ENCODE assay signal across 2 cellular contexts in genomic region chr14:100018054-100018453, GRCh38.
A peak's percentile ranks its signal among the peaks of the same experiment; 100 is the strongest.
TF ChIP-seq lines count a peak whose summit lies in the region.

No MANE protein-coding gene starts in this region.

TF ChIP-seq in HEK293, 187 proteins besides CTCF, POLR2A, EP300 and RAD21:
- TF ChIP-seq ZNF214 (tag by site-specific recombination; IDR thresholded peaks at IDR 0.05; ENCODE audit: borderline replicate concordance) (no peak), ZIC2 (tag by site-specific recombination; IDR thresholded peaks at IDR 0.05) (peak; percentile 26; the same call in 1 of the 2 replicates)

TF ChIP-seq in K562, 482 proteins besides CTCF, POLR2A, EP300 and RAD21:
- TF ChIP-seq RBBP5 (IDR thresholded peaks at IDR 0.05; ENCODE audit: borderline replicate concordance, insufficient read depth, low read length, poor library complexity, severe bottlenecking) (peak; percentile 12), CHD4 (IDR thresholded peaks at IDR 0.05; ENCODE audit: insufficient read depth, insufficient replicate concordance, low read depth, low read length, poor library complexity, severe bottlenecking) (no peak), MGA (IDR thresholded peaks at IDR 0.05) (peak; percentile 35; the same call in 1 of the 2 replicates), CBFA2T3 (IDR thresholded peaks at IDR 0.05) (no peak), ZKSCAN1 (IDR thresholded peaks at IDR 0.05; ENCODE audit: low read depth, low read length) (no peak), NCOA6 (IDR thresholded peaks at IDR 0.05) (no peak)
